Comparison of ENCODE assay signal across 9 cellular contexts in the genomic region with DNA sequence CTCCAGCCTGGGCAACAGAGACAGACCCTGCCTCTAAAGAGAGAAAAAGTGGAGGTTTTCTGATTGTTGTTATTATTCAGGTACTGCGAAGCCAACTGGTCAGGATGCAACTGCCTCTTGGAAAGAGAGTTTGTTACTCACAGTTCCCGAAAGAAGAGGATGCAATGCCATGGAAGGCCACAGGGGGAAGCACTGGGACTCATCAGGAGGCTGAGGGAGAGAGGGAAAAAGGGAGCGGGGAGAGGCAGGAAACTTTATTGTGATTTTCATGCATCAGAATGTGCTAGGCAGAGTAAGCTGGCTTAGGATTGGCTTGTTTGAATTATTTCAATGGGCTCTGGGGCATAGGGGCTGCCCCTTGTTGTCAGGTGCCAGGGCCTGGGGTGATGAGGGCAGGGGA. TPM values are rescaled to one million over a fixed set of nuclear protein-coding genes. Genes with fewer than 3 reads are reported as not detected.
DNase-seq lines count a peak whose midpoint lies in the region; ATAC-seq, FAIRE-seq and TF ChIP-seq lines count a peak whose summit lies in the region.
"Had no signal": no experiment of that assay in that cellular context is flagged by ENCODE, and none has a peak within 500 bp of the region (broad histone marks: within the 10 kb centered on the region; RNA-seq: fewer than 3 reads in every experiment).

No MANE protein-coding gene starts in this region.

- H4K8ac ChIP-seq in H9 (replicated peaks; ENCODE audit: insufficient read length, low read depth, low read length), result no peak overlapping the region

- H3K4ac ChIP-seq in H9 (ENCODE audit: low read depth, low read length), result no peak overlapping the region

- no peak overlapping the region for H3K9ac ChIP-seq in H9 (ENCODE audit: extremely low read depth, insufficient read length, low read length)

- no peak overlapping the region for H3K23ac ChIP-seq in H9 (ENCODE audit: insufficient read length, low read depth, low read length)

- H3K4me2 ChIP-seq in H9 (ENCODE audit: insufficient read depth, insufficient read length, low read length), result no peak overlapping the region

- no peaks in the 10 kb centered on the region for H3K23me2 ChIP-seq in H9 (ENCODE audit: insufficient read length, low read depth, low read length, poor library complexity, severe bottlenecking)

- CTCF ChIA-PET in CD8-positive, alpha-beta memory T cell (lab: Charles Lee), result no interaction called here

- intact Hi-C loops in lower lobe of right lung (cut with DNase I), result no loop called here

- H3K27ac ChIP-seq in CD8-positive, alpha-beta memory T cell (ENCODE audit: low read depth, low read length), result no peak overlapping the region
- H3K27ac ChIP-seq in H9 (ENCODE audit: insufficient read length, low read depth, low read length) (no peak overlapping the region), lower lobe of right lung (no peak overlapping the region)

- peak overlapping the region in 1 of 7 donors; percentile 73 for H3K4me3 Mint-ChIP-seq in CD8-positive, alpha-beta memory T cell
- no peak overlapping the region; a peak in 1 of 5 replicates for H3K4me3 Mint-ChIP-seq in H9
- H3K4me3 Mint-ChIP-seq in activated naive CD8-positive, alpha-beta T cell treated with anti-CD3 and anti-CD28 coated beads, Interleukin-2, amount 50 U/mL, for 24 hours, result no peak overlapping the region

- no peak overlapping the region for H2AFZ ChIP-seq in H9 (ENCODE audit: low read length)

- no peak overlapping the region for H3K4me3 ChIP-seq in CD8-positive, alpha-beta memory T cell (ENCODE audit: low read length)
- H3K4me3 ChIP-seq in lower lobe of right lung, result no peak overlapping the region

- H3K79me2 ChIP-seq in H9 (ENCODE audit: insufficient read depth, low read length), result no peaks in the 10 kb centered on the region; the same call in 1 of the 2 replicates

- no peak overlapping the region for H2BK120ac ChIP-seq in H9 (ENCODE audit: low read depth, low read length, poor library complexity, severe bottlenecking)

- H4K5ac ChIP-seq in H9 (ENCODE audit: insufficient read length, low read depth, low read length), result no peak overlapping the region

- peaks cover 2% of the 10 kb centered on the region for H3K79me1 ChIP-seq in H9 (ENCODE audit: insufficient read depth, low read depth, low read length, poor library complexity, severe bottlenecking)

- no peak overlapping the region for H2BK12ac ChIP-seq in H9 (ENCODE audit: insufficient read length, low read depth, low read length)

- H3K27me3 ChIP-seq in CD8-positive, alpha-beta memory T cell (ENCODE audit: insufficient read depth, low read length, poor library complexity, severe bottlenecking), result no peaks in the 10 kb centered on the region
- no peaks in the 10 kb centered on the region for H3K27me3 ChIP-seq in H9 (ENCODE audit: insufficient read depth, low read length)
- H3K27me3 ChIP-seq in lower lobe of right lung (ENCODE audit: low read depth), result no peaks in the 10 kb centered on the region

- peak overlapping the region in 5 of 8 donors; percentile 30 to 70 (median 67) for H3K27ac Mint-ChIP-seq in CD8-positive, alpha-beta memory T cell
- peak overlapping the region in 1 of 3 experiments; percentile 83; a peak in 2 of 7 replicates for H3K27ac Mint-ChIP-seq in H9
- H3K27ac Mint-ChIP-seq in activated naive CD8-positive, alpha-beta T cell treated with anti-CD3 and anti-CD28 coated beads, Interleukin-2, amount 50 U/mL, for 24 hours, result no peak overlapping the region

- no peak overlapping the region for H2BK20ac ChIP-seq in H9 (ENCODE audit: low read depth, low read length, poor library complexity, severe bottlenecking)

- no peaks in the 10 kb centered on the region for H4K20me1 ChIP-seq in H9 (ENCODE audit: control insufficient read depth, insufficient read depth, insufficient read length)

- H3K14ac ChIP-seq in H9 (ENCODE audit: insufficient read depth, low read length), result no peak overlapping the region

- H3K36me3 ChIP-seq in CD8-positive, alpha-beta memory T cell (ENCODE audit: insufficient read depth, low read length), result peaks cover 30% of the 10 kb centered on the region
- peaks cover 39% of the 10 kb centered on the region for H3K36me3 ChIP-seq in lower lobe of right lung

- H3T11ph ChIP-seq in H9 (ENCODE audit: low read length), result no peak overlapping the region

- no peak for DNase-seq in CD8-positive, alpha-beta memory T cell
- DNase-seq in H9, result peak; percentile 75
- peak; percentile 33 for DNase-seq in activated naive CD8-positive, alpha-beta T cell treated with anti-CD3 and anti-CD28 coated beads, Interleukin-2, amount 50 U/mL, for 24 hours
- DNase-seq in lower lobe of right lung, result no peak
- no peak for DNase-seq in SW 1271 (lab: John Stamatoyannopoulos, UW)
- no peak for DNase-seq in RCC 7860 (ENCODE audit: low spot score)

- no peaks in the 10 kb centered on the region for H3K9me3 ChIP-seq in CD8-positive, alpha-beta memory T cell (ENCODE audit: low read length)
- H3K9me3 ChIP-seq in H9 (ENCODE audit: control insufficient read depth, low read depth, low read length) (no peaks in the 10 kb centered on the region), lower lobe of right lung (no peaks in the 10 kb centered on the region)

- peaks cover 29 to 62% (median 33%) of the 10 kb centered on the region in 3 donors for H3K4me1 Mint-ChIP-seq in CD8-positive, alpha-beta memory T cell
- peaks cover 2 to 6% of the 10 kb centered on the region in 2 experiments for H3K4me1 Mint-ChIP-seq in H9
- peaks cover 30% of the 10 kb centered on the region for H3K4me1 Mint-ChIP-seq in activated naive CD8-positive, alpha-beta T cell treated with anti-CD3 and anti-CD28 coated beads, Interleukin-2, amount 50 U/mL, for 24 hours

- no peak overlapping the region for H4K91ac ChIP-seq in H9 (ENCODE audit: insufficient read length, low read depth, low read length)

- peaks cover 10 to 78% (median 14%) of the 10 kb centered on the region in 3 donors for H3K36me3 Mint-ChIP-seq in CD8-positive, alpha-beta memory T cell
- H3K36me3 Mint-ChIP-seq in H9 (ENCODE audit: insufficient read depth in 1 of 3, low read depth in 3 of 3), result peaks cover 25 to 35% (median 29%) of the 10 kb centered on the region in 3 experiments
- peaks cover 27% of the 10 kb centered on the region for H3K36me3 Mint-ChIP-seq in activated naive CD8-positive, alpha-beta T cell treated with anti-CD3 and anti-CD28 coated beads, Interleukin-2, amount 50 U/mL, for 24 hours (ENCODE audit: low read depth)

- WGBS in H9 (ENCODE audit: extremely low coverage, insufficient read length, low lambda C conversion rate), result no CpG with 5 or more reads among the region's 3 CpGs

- ATAC-seq in activated naive CD8-positive, alpha-beta T cell treated with anti-CD3 and anti-CD28 coated beads, Interleukin-2, amount 50 U/mL, for 24 hours, result no peak
- no peak for ATAC-seq in lower lobe of right lung
- no peak for ATAC-seq in HG02678 (IDR thresholded peaks at IDR 0.05; ENCODE audit: unreplicated experiment)
- ATAC-seq in HG02981 (IDR thresholded peaks at IDR 0.05; ENCODE audit: unreplicated experiment), result no peak

- no peak for FAIRE-seq in RCC 7860 (lab: Jason Lieb, UNC)

- H3K9me3 Mint-ChIP-seq in CD8-positive, alpha-beta memory T cell, result peaks cover 0 to 2% (median 0%) of the 10 kb centered on the region in 5 donors
- peaks cover 8 to 15% of the 10 kb centered on the region in 2 experiments for H3K9me3 Mint-ChIP-seq in H9
- H3K9me3 Mint-ChIP-seq in activated naive CD8-positive, alpha-beta T cell treated with anti-CD3 and anti-CD28 coated beads, Interleukin-2, amount 50 U/mL, for 24 hours, result no peaks in the 10 kb centered on the region
- H3K9me3 Mint-ChIP-seq: activated naive CD4-positive, alpha-beta T cell treated with anti-CD3 and anti-CD28 coated beads, Interleukin-2, amount 50 U/mL, for 72 hours had no signal

- no peak overlapping the region for H2AK5ac ChIP-seq in H9 (ENCODE audit: insufficient read length, low read length)

- POLR2A ChIA-PET in CD8-positive, alpha-beta memory T cell (lab: Charles Lee), result no interaction called here

- no peaks in the 10 kb centered on the region for H3K27me3 Mint-ChIP-seq in CD8-positive, alpha-beta memory T cell
- H3K27me3 Mint-ChIP-seq in H9 (ENCODE audit: low read depth), result no peaks in the 10 kb centered on the region
- H3K27me3 Mint-ChIP-seq in activated naive CD8-positive, alpha-beta T cell treated with anti-CD3 and anti-CD28 coated beads, Interleukin-2, amount 50 U/mL, for 24 hours, result no peaks in the 10 kb centered on the region

- no peak overlapping the region for H2BK5ac ChIP-seq in H9 (ENCODE audit: insufficient read length, low read length)

- no peak overlapping the region for H3K18ac ChIP-seq in H9 (ENCODE audit: insufficient read length, low read depth, low read length)

- no peaks in the 10 kb centered on the region for H3K4me1 ChIP-seq in CD8-positive, alpha-beta memory T cell (ENCODE audit: insufficient read depth, low read length)
- no peaks in the 10 kb centered on the region; the same call in 1 of the 2 replicates for H3K4me1 ChIP-seq in H9 (ENCODE audit: insufficient read depth, low read length)
- peaks cover 29% of the 10 kb centered on the region for H3K4me1 ChIP-seq in lower lobe of right lung

- no peak overlapping the region for H2BK15ac ChIP-seq in H9 (ENCODE audit: low read depth, low read length)

- TF ChIP-seq CTCF in H9 (conservative IDR thresholded peaks at IDR 0.05) (peak; percentile 72), lower lobe of right lung (IDR thresholded peaks at IDR 0.05) (peak; percentile 53)

- no peak overlapping the region for H3K56ac ChIP-seq in H9 (ENCODE audit: insufficient read length, low read depth, low read length)

RNA-seq across cellular contexts. Expression of gene MYO9B, which starts 27.6 kb away (rescaled TPM):
- total RNA-seq in CD8-positive, alpha-beta memory T cell, result 100 to 1,000 TPM; 104 to 108 TPM
- polyA plus RNA-seq in CD8-positive, alpha-beta memory T cell, result 24.9 TPM
- 58.5 and 58.6 TPM in 2 replicates for total RNA-seq in H9 (2021)
- 205 TPM for total RNA-seq in lower lobe of right lung

RNA-seq across cellular contexts. Expression of gene HAUS8, which starts 27.9 kb away (rescaled TPM):
- total RNA-seq in CD8-positive, alpha-beta memory T cell, result 10 to 100 TPM; 33.4 to 36.4 TPM
- 9.7 TPM for polyA plus RNA-seq in CD8-positive, alpha-beta memory T cell
- total RNA-seq in H9 (2021) (27.8 and 29.4 TPM in 2 replicates), lower lobe of right lung (9.1 TPM)

Comparison
In these comparisons a context has a peak if more than half of its experiments do, and no peak if none do; other contexts are left out.
1. DNase-seq: peak in H9 (single experiment) and activated naive CD8-positive, alpha-beta T cell treated with anti-CD3 and anti-CD28 coated beads, Interleukin-2, amount 50 U/mL, for 24 hours (single experiment); none in CD8-positive, alpha-beta memory T cell (0 of 5), lower lobe of right lung (single experiment), SW 1271 (0 of 2) and RCC 7860 (single experiment).